8 cellular contexts compared by ENCODE assay signal in genomic region chr19:1507763-1508506, GRCh38. TPM values are rescaled to one million over a fixed set of nuclear protein-coding genes. Genes with fewer than 3 reads are reported as not detected.
DNase-seq lines count a peak whose midpoint lies in the region; ATAC-seq and TF ChIP-seq lines count a peak whose summit lies in the region.

No MANE protein-coding gene starts in this region.

- peaks cover 11% of the 10 kb centered on the region for H3K4me1 Mint-ChIP-seq in activated naive CD8-positive, alpha-beta T cell treated with anti-CD3 and anti-CD28 coated beads for 36 hours

- no peaks in the 10 kb centered on the region for H3K9me3 Mint-ChIP-seq in activated naive CD8-positive, alpha-beta T cell treated with anti-CD3 and anti-CD28 coated beads for 36 hours

- no peak for TF ChIP-seq CTCF in GM06990 (IDR thresholded peaks at IDR 0.05; ENCODE audit: insufficient read depth, low read length, poor library complexity, severe bottlenecking)

- ATAC-seq in HG03439 (IDR thresholded peaks at IDR 0.05; ENCODE audit: unreplicated experiment): no peak

- peak overlapping the region; percentile 80 for H3K4me3 Mint-ChIP-seq in activated naive CD8-positive, alpha-beta T cell treated with anti-CD3 and anti-CD28 coated beads for 36 hours

- no peaks in the 10 kb centered on the region for H3K36me3 Mint-ChIP-seq in activated naive CD8-positive, alpha-beta T cell treated with anti-CD3 and anti-CD28 coated beads for 36 hours

- peak; percentile 80 for DNase-seq in GM06990 (ENCODE audit: extremely low read depth, insufficient read length)
- DNase-seq in NCI-H1092 (lab: John Stamatoyannopoulos, UW): peak; percentile 93
- DNase-seq in SW 1271 (lab: John Stamatoyannopoulos, UW): peak; percentile 78 to 93
- peak; percentile 87 for DNase-seq in activated naive CD8-positive, alpha-beta T cell treated with anti-CD3 and anti-CD28 coated beads for 36 hours
- peak; percentile 76 for DNase-seq in glomerular visceral epithelial cell (ENCODE audit: extremely low spot score)
- DNase-seq in nucleus accumbens (lab: John Stamatoyannopoulos, UW): peak; percentile 65 to 96 (median 91)
- peak; percentile 87 for DNase-seq in stromal cell of bone marrow (ENCODE audit: low read depth)

- no peaks in the 10 kb centered on the region for H3K36me3 ChIP-seq in GM06990 (ENCODE audit: control insufficient read depth, insufficient read depth, low read length)

- H3K27me3 Mint-ChIP-seq in activated naive CD8-positive, alpha-beta T cell treated with anti-CD3 and anti-CD28 coated beads for 36 hours: peaks cover 52% of the 10 kb centered on the region

- peak overlapping the region; percentile 48 for H3K4me3 ChIP-seq in GM06990 (replicated peaks; ENCODE audit: low read depth, low read length)

- H3K27me3 ChIP-seq in GM06990 (replicated peaks; ENCODE audit: control insufficient read depth, insufficient read depth, low read length): no peaks in the 10 kb centered on the region; the same call in 1 of the 2 replicates

- H3K27ac Mint-ChIP-seq in activated naive CD8-positive, alpha-beta T cell treated with anti-CD3 and anti-CD28 coated beads for 36 hours: peak overlapping the region; percentile 78

RNA-seq across cellular contexts. Expression of gene ADAMTSL5, which starts 4.9 kb away (rescaled TPM):
- 1 to 10 TPM; 1.1 to 1.5 TPM for total RNA-seq in activated naive CD8-positive, alpha-beta T cell treated with anti-CD3 and anti-CD28 coated beads for 36 hours

RNA-seq across cellular contexts. Expression of gene PLK5, which starts 15.9 kb away (rescaled TPM):
- total RNA-seq in activated naive CD8-positive, alpha-beta T cell treated with anti-CD3 and anti-CD28 coated beads for 36 hours: not detected

RNA-seq across cellular contexts. Expression of gene REEP6, which starts 17.0 kb away (rescaled TPM):
- 1 to 10 TPM; 1.3 to 1.8 TPM for total RNA-seq in activated naive CD8-positive, alpha-beta T cell treated with anti-CD3 and anti-CD28 coated beads for 36 hours

RNA-seq across cellular contexts. Expression of gene PCSK4, which starts 17.8 kb away (rescaled TPM):
- 1 to 10 TPM; 1.5 to 1.7 TPM for total RNA-seq in activated naive CD8-positive, alpha-beta T cell treated with anti-CD3 and anti-CD28 coated beads for 36 hours

RNA-seq across cellular contexts. Expression of gene C19orf25, which starts 28.9 kb away (rescaled TPM):
- 10 to 100 TPM; 27.0 to 28.7 TPM for total RNA-seq in activated naive CD8-positive, alpha-beta T cell treated with anti-CD3 and anti-CD28 coated beads for 36 hours
